In the genomic region with DNA sequence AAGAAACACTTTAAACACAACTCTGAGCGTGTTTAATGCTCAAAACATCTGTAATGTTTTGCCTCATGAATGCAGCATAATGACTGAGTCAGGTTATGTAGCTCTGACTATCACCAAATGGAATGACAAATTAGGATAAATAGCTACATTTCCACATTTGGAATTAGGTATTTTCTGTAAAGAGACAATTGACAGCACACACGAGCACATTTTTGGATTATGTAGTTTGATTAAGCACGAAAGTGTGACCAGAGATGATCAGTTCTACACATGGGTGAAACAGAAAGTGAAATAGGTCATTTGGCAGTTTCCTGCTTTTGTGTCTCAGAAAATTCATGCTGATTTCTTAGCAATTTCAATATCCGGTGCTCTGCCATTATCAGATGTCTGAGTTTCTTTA, we compare ENCODE assay signal across 9 cellular contexts. TPM values are rescaled to one million over a fixed set of nuclear protein-coding genes. Genes with fewer than 3 reads are reported as not detected.
A peak's percentile ranks its signal among the peaks of the same experiment; 100 is the strongest.
DNase-seq lines count a peak whose midpoint lies in the region; ATAC-seq, FAIRE-seq and TF ChIP-seq lines count a peak whose summit lies in the region.
"Had no signal": no experiment of that assay in that cellular context is flagged by ENCODE, and none has a peak within 500 bp of the region (broad histone marks: within the 10 kb centered on the region; RNA-seq: fewer than 3 reads in every experiment).

No MANE protein-coding gene starts in this region.

- ATAC-seq in GM19452 (IDR thresholded peaks at IDR 0.05; ENCODE audit: unreplicated experiment) (peak; percentile 82), HG03432 (IDR thresholded peaks at IDR 0.05; ENCODE audit: unreplicated experiment) (peak; percentile 88), GM12878 (peak; percentile 79)

- peak; percentile 64 for DNase-seq in EH (ENCODE audit: low read depth)
- DNase-seq in GM12878 (ENCODE audit: low read depth, low spot score): peak; percentile 44
- no peak for DNase-seq in H4 (ENCODE audit: low spot score)
- no peak for DNase-seq in kidney
- no peak for DNase-seq in SIG-M5 treated with dmso at 0.1 percent for 504 hours (lab: John Stamatoyannopoulos, UW; ENCODE audit: unreplicated experiment)
- no peak for DNase-seq in NCI-H526 (lab: John Stamatoyannopoulos, UW)

- RAD21 ChIA-PET in GM12878 (lab: Charles Lee; ENCODE audit: unreplicated experiment): interaction anchor here (0.6 to 2.6 kb wide), 10 partner anchors 18 to 581 kb away, joined by 3 to 14 read pairs (median 5); no protein-coding TSS in a partner anchor

- H3K36me3 ChIP-seq in GM12878 (ENCODE audit: control insufficient read depth in 2 of 2, insufficient read depth in 2 of 2, low read length in 1 of 2) (peaks cover 19 to 23% of the 10 kb centered on the region in 2 experiments), kidney (ENCODE audit: control insufficient read depth in 1 of 2, insufficient read depth in 2 of 2, low read length in 2 of 2) (peaks cover 8 to 12% of the 10 kb centered on the region in 2 donors)

- 15% methylated on average over 4 of the region's 4 CpGs for WGBS in GM12878 (ENCODE audit: insufficient coverage, insufficient replicate concordance, low lambda C conversion rate, missing lambda C conversion rate)

- H3K27ac ChIP-seq in GM12878 (ENCODE audit: control insufficient read depth, insufficient read depth) (no peak overlapping the region), kidney (ENCODE audit: low read depth in 2 of 2, low read length in 2 of 2) (no peak overlapping the region)

- no peak for TF ChIP-seq EP300 in GM12878 (IDR thresholded peaks at IDR 0.05; ENCODE audit: borderline replicate concordance in 1 of 2, control insufficient read depth in 1 of 2, low read depth in 2 of 2, low read length in 2 of 2)

- no peaks in the 10 kb centered on the region for H3K27me3 ChIP-seq in GM12878 (replicated peaks in 1 of 2; ENCODE audit: control insufficient read depth in 2 of 2, insufficient read depth in 2 of 2, low read length in 1 of 2)

- BruUV-seq in GM12878 (replicated peaks; lab: Mats Ljungman, UMichigan): no TSS peak

- SMC1A ChIA-PET in GM12878 (lab: Charles Lee; ENCODE audit: uncharacterized antibody, unreplicated experiment): interaction anchor here (0.6 to 2.6 kb wide), 15 partner anchors 9 to 86 kb away, joined by 3 to 25 read pairs (median 5); no protein-coding TSS in a partner anchor

- TF ChIP-seq RAD21 in GM12878 (IDR thresholded peaks at IDR 0.05; ENCODE audit: insufficient read depth, low read depth, low read length): no peak

- no peaks in the 10 kb centered on the region for H3K79me2 ChIP-seq in GM12878 (ENCODE audit: control insufficient read depth, insufficient read depth, low read length)

- peak overlapping the region; percentile 66 for H3K4me2 ChIP-seq in GM12878 (ENCODE audit: control insufficient read depth, insufficient read depth)

- in situ Hi-C loops in GM12878 (cut with MboI): no loop called here

- no peak for TF ChIP-seq POLR2A in GM12878 (IDR thresholded peaks at IDR 0.05; ENCODE audit: low read depth, low read length)

- FAIRE-seq in GM12878 (lab: Jason Lieb, UNC) (peak; percentile 94), kidney (lab: Jason Lieb, UNC) (no peak)

- H3K4me1 ChIP-seq in GM12878 (ENCODE audit: control insufficient read depth, insufficient read depth, low read length) (peaks cover 7% of the 10 kb centered on the region), kidney (ENCODE audit: control insufficient read depth in 1 of 2, insufficient read depth in 1 of 2, low read depth in 1 of 2, low read length in 2 of 2) (peaks cover 0 to 3% of the 10 kb centered on the region in 2 donors)

- 0 out of 2 replicates have a peak overlapping the region, but pooled peaks have one; percentile 12 for H3K4me3 ChIP-seq in GM12878
- H3K4me3 ChIP-seq in kidney (ENCODE audit: low read length in 2 of 2): no peak overlapping the region
- H3K4me3 ChIP-seq: skin epidermis had no signal

- intact Hi-C loops in GM12878 (cut with micrococcal nuclease; ENCODE audit: unreplicated experiment): loop anchor here (5.0 to 10.0 kb wide), 2 partner anchors 193 to 311 kb away; partner anchors contain the start of gene E2F6
- intact Hi-C loops in kidney (cut with DNase I): loop anchor here (10.0 kb wide), 1 partner anchor 81 kb away; no protein-coding TSS in a partner anchor

- TF ChIP-seq CTCF in GM12878 (IDR thresholded peaks at IDR 0.05 in 2 of 3, conservative IDR thresholded peaks at IDR 0.05 in 1 of 3; ENCODE audit: control insufficient read depth in 2 of 3, extremely low read depth in 1 of 3, insufficient read depth in 1 of 3, low read depth in 3 of 3, low read length in 3 of 3) (no peak), kidney (IDR thresholded peaks at IDR 0.05; ENCODE audit: borderline replicate concordance, extremely low read depth, insufficient read depth) (no peak)

- peaks cover 3% of the 10 kb centered on the region; the same call in 1 of the 2 replicates for H4K20me1 ChIP-seq in GM12878 (ENCODE audit: control insufficient read depth, insufficient read depth)

- POLR2A ChIA-PET in GM12878 (lab: Charles Lee): interaction anchor here (0.6 to 2.1 kb wide), 5 partner anchors 14 to 951 kb away, joined by 3 to 10 read pairs (median 4); no protein-coding TSS in a partner anchor

- H3K9me3 ChIP-seq in GM12878 (replicated peaks; ENCODE audit: control insufficient read depth, insufficient read depth, low read length) (no peaks in the 10 kb centered on the region), kidney (ENCODE audit: control insufficient read depth in 1 of 2, low read length in 2 of 2) (no peaks in the 10 kb centered on the region)

- CTCF ChIA-PET in GM12878 (lab: Yijun Ruan, JAX): interaction anchor here (0.9 to 2.9 kb wide), 14 partner anchors 8 to 87 kb away, joined by 3 to 26 read pairs (median 4); no protein-coding TSS in a partner anchor

- H3K9ac ChIP-seq in GM12878 (ENCODE audit: control insufficient read depth, insufficient read depth, low read length) (no peak overlapping the region), kidney (ENCODE audit: low read length in 2 of 2) (no peak overlapping the region)

- H2AFZ ChIP-seq in GM12878 (ENCODE audit: control insufficient read depth, low read depth, low read length): peak overlapping the region; percentile 46; the same call in 1 of the 2 replicates

TF ChIP-seq in GM12878, 131 proteins besides CTCF, POLR2A, EP300 and RAD21 (continues in another document):
- TF ChIP-seq NR2C1 (IDR thresholded peaks at IDR 0.05) (no peak), SIN3A (IDR thresholded peaks at IDR 0.05; ENCODE audit: low read depth, low read length) (no peak), KLF5 (IDR thresholded peaks at IDR 0.05; ENCODE audit: partially characterized antibody) (no peak), JUNB (IDR thresholded peaks at IDR 0.05) (no peak), CBFB (IDR thresholded peaks at IDR 0.05; ENCODE audit: low read depth) (no peak), SUPT20H (IDR thresholded peaks at IDR 0.05; ENCODE audit: borderline replicate concordance, control insufficient read depth, low read depth, low read length) (no peak), IRF4 (IDR thresholded peaks at IDR 0.05; ENCODE audit: low read depth, low read length) (peak; percentile 22; the same call in 1 of the 2 replicates)
- TF ChIP-seq, protein P1, sequence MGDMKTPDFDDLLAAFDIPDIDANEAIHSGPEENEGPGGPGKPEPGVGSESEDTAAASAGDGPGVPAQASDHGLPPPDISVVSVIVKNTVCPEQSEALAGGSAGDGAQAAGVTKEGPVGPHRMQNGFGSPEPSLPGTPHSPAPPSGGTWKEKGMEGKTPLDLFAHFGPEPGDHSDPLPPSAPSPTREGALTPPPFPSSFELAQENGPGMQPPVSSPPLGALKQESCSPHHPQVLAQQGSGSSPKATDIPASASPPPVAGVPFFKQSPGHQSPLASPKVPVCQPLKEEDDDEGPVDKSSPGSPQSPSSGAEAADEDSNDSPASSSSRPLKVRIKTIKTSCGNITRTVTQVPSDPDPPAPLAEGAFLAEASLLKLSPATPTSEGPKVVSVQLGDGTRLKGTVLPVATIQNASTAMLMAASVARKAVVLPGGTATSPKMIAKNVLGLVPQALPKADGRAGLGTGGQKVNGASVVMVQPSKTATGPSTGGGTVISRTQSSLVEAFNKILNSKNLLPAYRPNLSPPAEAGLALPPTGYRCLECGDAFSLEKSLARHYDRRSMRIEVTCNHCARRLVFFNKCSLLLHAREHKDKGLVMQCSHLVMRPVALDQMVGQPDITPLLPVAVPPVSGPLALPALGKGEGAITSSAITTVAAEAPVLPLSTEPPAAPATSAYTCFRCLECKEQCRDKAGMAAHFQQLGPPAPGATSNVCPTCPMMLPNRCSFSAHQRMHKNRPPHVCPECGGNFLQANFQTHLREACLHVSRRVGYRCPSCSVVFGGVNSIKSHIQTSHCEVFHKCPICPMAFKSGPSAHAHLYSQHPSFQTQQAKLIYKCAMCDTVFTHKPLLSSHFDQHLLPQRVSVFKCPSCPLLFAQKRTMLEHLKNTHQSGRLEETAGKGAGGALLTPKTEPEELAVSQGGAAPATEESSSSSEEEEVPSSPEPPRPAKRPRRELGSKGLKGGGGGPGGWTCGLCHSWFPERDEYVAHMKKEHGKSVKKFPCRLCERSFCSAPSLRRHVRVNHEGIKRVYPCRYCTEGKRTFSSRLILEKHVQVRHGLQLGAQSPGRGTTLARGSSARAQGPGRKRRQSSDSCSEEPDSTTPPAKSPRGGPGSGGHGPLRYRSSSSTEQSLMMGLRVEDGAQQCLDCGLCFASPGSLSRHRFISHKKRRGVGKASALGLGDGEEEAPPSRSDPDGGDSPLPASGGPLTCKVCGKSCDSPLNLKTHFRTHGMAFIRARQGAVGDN (IDR thresholded peaks at IDR 0.05): peak; percentile 33; the same call in 1 of the 2 replicates

RNA-seq across cellular contexts. Expression of gene LPIN1, which starts 29.0 kb away (rescaled TPM):
- total RNA-seq in GM12878 (2013; cell fraction: nucleolus; rRNA removed): 183 and 196 TPM in 2 replicates
- total RNA-seq in GM12878 (2014; rRNA removed) (52.2 and 58.5 TPM in 2 replicates), GM12878 (2014; rRNA removed; fragmentation: Illumina TruSeq; extraction: Trizol) (46.1 and 48.3 TPM in 2 replicates), GM12878 (2021) (59.9 and 61.4 TPM in 2 replicates), kidney (36.8 TPM)
- polyA plus RNA-seq in GM12878 (2011; ENCODE audit: low read depth): 12.5 TPM
- polyA plus RNA-seq in GM12878 (2011; rRNA removed) (75.6 and 82.5 TPM in 2 replicates), GM12878 (2014; fragmentation: Illumina TruSeq; extraction: Trizol) (50.8 and 52.3 TPM in 2 replicates), GM12878 (2014; fragmentation: Nextera tagmentation; extraction: Ambion mirVana) (10 to 100 TPM; 18.8 to 23.9 TPM), GM12878 (2014; rRNA removed) (60.1 and 63.6 TPM in 2 replicates), GM12878 (2016; fragmentation: Nextera tagmentation; extraction: Ambion mirVana) (10 to 100 TPM; 37.0 to 37.5 TPM), kidney (ENCODE audit: insufficient read depth, low read depth, low replicate concordance) (11.8 TPM)
- polyA plus RNA-seq in GM12878 (2011; cell fraction: cytosol; rRNA removed): 55.7 and 55.9 TPM in 2 replicates
- 97.5 and 102 TPM in 2 replicates for polyA plus RNA-seq in GM12878 (2011; cell fraction: nucleus; rRNA removed)
- 17.6 and 19.7 TPM in 2 replicates for polyA plus RNA-seq in GM12878 (2012)
- 55.0 and 62.3 TPM in 2 replicates for polyA minus RNA-seq in GM12878 (2011; rRNA and poly(A)+ RNA removed)
- 17.0 and 20.3 TPM in 2 replicates for polyA minus RNA-seq in GM12878 (2011; cell fraction: cytosol; rRNA and poly(A)+ RNA removed)
- 69.2 and 114 TPM in 2 replicates for polyA minus RNA-seq in GM12878 (2011; cell fraction: nucleus; rRNA and poly(A)+ RNA removed)
- 21.1 and 27.9 TPM in 2 replicates for total RNA-seq in H4 (2014; rRNA removed; shearing (Covaris generic))

Comparison
In these comparisons a context has a peak if more than half of its experiments do, and no peak if none do; other contexts are left out.
1. DNase-seq: peak in EH (single experiment) and GM12878 (single experiment); none in H4 (single experiment), kidney (single experiment), SIG-M5 treated with dmso at 0.1 percent for 504 hours (single experiment) and NCI-H526 (0 of 2).
2. Peak in every context shown above with its lines, with median percentiles within 50 percentile points of each other: ATAC-seq.